In genomic region chr18:63949068-63949737, GRCh38 we compare ENCODE assay signal across 1 cellular context.
TF ChIP-seq lines count a peak whose summit lies in the region.

TSS of gene HMSD (plus strand) at chr18:63949301. CDS start at chr18:63953456, 4,155 bp downstream.

TF ChIP-seq in WTC11, 78 proteins besides CTCF, POLR2A, EP300 and RAD21 (continued from another document):
- TF ChIP-seq E2F1 (CRISPR knock-in tag; IDR thresholded peaks at IDR 0.05) (no peak), ZNF138 (CRISPR knock-in tag; conservative IDR thresholded peaks at IDR 0.05) (0 out of 2 replicates have a peak, but pooled peaks have one; percentile 55), NFE2L1 (CRISPR knock-in tag; IDR thresholded peaks at IDR 0.05) (0 out of 2 replicates have a peak, but pooled peaks have one; percentile 22), RORB (CRISPR knock-in tag; IDR thresholded peaks at IDR 0.05) (no peak), FOXP1 (CRISPR knock-in tag; IDR thresholded peaks at IDR 0.05; ENCODE audit: borderline replicate concordance) (0 out of 2 replicates have a peak, but pooled peaks have one; percentile 49), TP53 (CRISPR knock-in tag; IDR thresholded peaks at IDR 0.05) (peak; percentile 63; the same call in 1 of the 2 replicates), NR1H2 (CRISPR knock-in tag; IDR thresholded peaks at IDR 0.05) (no peak), MAX (CRISPR knock-in tag; IDR thresholded peaks at IDR 0.05) (peak; percentile 60; the same call in 1 of the 2 replicates), SP1 (CRISPR knock-in tag; conservative IDR thresholded peaks at IDR 0.05) (peak; percentile 61; the same call in 1 of the 2 replicates), CBFB (CRISPR knock-in tag; IDR thresholded peaks at IDR 0.05; ENCODE audit: low read depth) (0 out of 2 replicates have a peak, but pooled peaks have one; percentile 39), ZNF423 (CRISPR knock-in tag; IDR thresholded peaks at IDR 0.05) (peak; percentile 59; the same call in 1 of the 2 replicates), ZNF121 (CRISPR knock-in tag; IDR thresholded peaks at IDR 0.05) (no peak), HMGXB4 (CRISPR knock-in tag; IDR thresholded peaks at IDR 0.05) (peak; percentile 62; the same call in 1 of the 2 replicates), FOXJ3 (CRISPR knock-in tag; IDR thresholded peaks at IDR 0.05; ENCODE audit: borderline replicate concordance) (no peak), OVOL2 (CRISPR knock-in tag; IDR thresholded peaks at IDR 0.05; ENCODE audit: borderline replicate concordance) (no peak), FOXK1 (CRISPR knock-in tag; IDR thresholded peaks at IDR 0.05) (0 out of 2 replicates have a peak, but pooled peaks have one; percentile 13)
